Comparison of ENCODE assay signal across 16 cellular contexts in genomic region chr4:147599206-147599605, GRCh38. TPM values are rescaled to one million over a fixed set of nuclear protein-coding genes. Genes with fewer than 3 reads are reported as not detected.
A peak's percentile ranks its signal among the peaks of the same experiment; 100 is the strongest.
DNase-seq lines count a peak whose midpoint lies in the region; ATAC-seq and TF ChIP-seq lines count a peak whose summit lies in the region.
"Had no signal": no experiment of that assay in that cellular context is flagged by ENCODE, and none has a peak within 500 bp of the region (broad histone marks: within the 10 kb centered on the region; RNA-seq: fewer than 3 reads in every experiment).

No MANE protein-coding gene starts in this region.

- in situ Hi-C loops in GM23248 (cut with MboI), result loop anchor here (10.0 kb wide), 1 partner anchor 434 kb away; no protein-coding TSS in a partner anchor

- H3K18ac ChIP-seq in trophoblast cell (ENCODE audit: low read length), result no peak overlapping the region

- no peak overlapping the region for H3K14ac ChIP-seq in trophoblast cell (ENCODE audit: low read length)

- peak overlapping the region; percentile 74 for H2AFZ ChIP-seq in GM23248
- H2AFZ ChIP-seq in PC-9, result no peak overlapping the region
- H2AFZ ChIP-seq in trophoblast cell (ENCODE audit: insufficient read depth, low read length, poor library complexity), result no peak overlapping the region

- WGBS in GM23248 (ENCODE audit: low coverage in 1 of 2, low lambda C conversion rate in 2 of 2, missing lambda C conversion rate in 2 of 2), 2 experiments, result 65 to 76% methylated on average over 1 of the region's 1 CpG
- WGBS in trophoblast cell (ENCODE audit: extremely low coverage, insufficient coverage, insufficient read length), result no CpG with 5 or more reads among the region's 1 CpG

- no peak overlapping the region for H3K9ac ChIP-seq in GM23248
- H3K9ac ChIP-seq in trophoblast cell (ENCODE audit: low read length), result no peak overlapping the region
- H3K9ac ChIP-seq: BLaER1 treated with 17β-estradiol and CSF1 and Interleukin-3, amounts not matched to agents 10 nM and 100 nM had no signal

- H4K20me1 ChIP-seq in GM23248 (ENCODE audit: insufficient read depth), result no peaks in the 10 kb centered on the region
- no peaks in the 10 kb centered on the region for H4K20me1 ChIP-seq in PC-9 (ENCODE audit: insufficient read depth)
- H4K20me1 ChIP-seq: BLaER1 treated with 17β-estradiol and CSF1 and Interleukin-3, amounts not matched to agents 10 nM and 100 nM had no signal

- H4K91ac ChIP-seq in trophoblast cell (ENCODE audit: low read depth, low read length), result no peak overlapping the region

- ATAC-seq in HG02870 (IDR thresholded peaks at IDR 0.05; ENCODE audit: unreplicated experiment) (no peak), HG03039 (IDR thresholded peaks at IDR 0.05; ENCODE audit: unreplicated experiment) (no peak)
- ATAC-seq: HCT116 had no signal

- no peak overlapping the region for H3K4me3 ChIP-seq in GM23248
- H3K4me3 ChIP-seq in PC-9, result no peak overlapping the region
- no peak overlapping the region for H3K4me3 ChIP-seq in fibroblast of villous mesenchyme (ENCODE audit: low read depth, low read length)
- H3K4me3 ChIP-seq in trophoblast cell (ENCODE audit: low read depth, low read length), result no peak overlapping the region
- H3K4me3 ChIP-seq: A549; BLaER1 treated with 17β-estradiol and CSF1 and Interleukin-3, amounts not matched to agents 10 nM and 100 nM had no signal

- peaks cover 12% of the 10 kb centered on the region; the same call in 1 of the 2 replicates for H3F3A ChIP-seq in GM23248 (ENCODE audit: insufficient read depth)
- H3F3A ChIP-seq in PC-9 (ENCODE audit: insufficient read depth, low read depth), result no peaks in the 10 kb centered on the region

- H3K9me3 ChIP-seq in GM23248 (ENCODE audit: low read depth) (no peaks in the 10 kb centered on the region), PC-9 (ENCODE audit: insufficient read depth, low read depth) (no peaks in the 10 kb centered on the region), trophoblast cell (ENCODE audit: insufficient read depth, low read depth, low read length) (no peaks in the 10 kb centered on the region)
- H3K9me3 ChIP-seq: A549; BLaER1 treated with 17β-estradiol and CSF1 and Interleukin-3, amounts not matched to agents 10 nM and 100 nM had no signal

- H2BK120ac ChIP-seq in trophoblast cell (ENCODE audit: insufficient read depth, low read length, poor library complexity), result peak overlapping the region; percentile 6

- H3K4me1 ChIP-seq in GM23248 (ENCODE audit: insufficient read depth), result peaks cover 25% of the 10 kb centered on the region
- peaks cover 24% of the 10 kb centered on the region for H3K4me1 ChIP-seq in PC-9 (replicated peaks; ENCODE audit: insufficient read depth)
- H3K4me1 ChIP-seq in trophoblast cell (ENCODE audit: control insufficient read depth in 1 of 2, insufficient read depth in 2 of 2, low read length in 2 of 2), result peaks cover 6 to 9% of the 10 kb centered on the region in 2 experiments
- H3K4me1 ChIP-seq: BLaER1 treated with 17β-estradiol and CSF1 and Interleukin-3, amounts not matched to agents 10 nM and 100 nM had no signal

- H3K27ac ChIP-seq in GM23248 (peak overlapping the region; percentile 45), PC-9 (no peak overlapping the region), trophoblast cell (ENCODE audit: low read depth, low read length) (peak overlapping the region; percentile 39)
- H3K27ac ChIP-seq: BLaER1 treated with 17β-estradiol and CSF1 and Interleukin-3, amounts not matched to agents 10 nM and 100 nM had no signal

- intact Hi-C loops in PC-9 (cut with micrococcal nuclease; ENCODE audit: unreplicated experiment) (loop anchor here (5.0 kb wide), 1 partner anchor 227 kb away; no protein-coding TSS in a partner anchor), cardiac septum (cut with DNase I) (no loop called here)

- H4K8ac ChIP-seq in trophoblast cell (ENCODE audit: low read depth, low read length), result no peak overlapping the region

- no peak overlapping the region for H3K4ac ChIP-seq in trophoblast cell (ENCODE audit: low read depth, low read length)

- DNase-seq in GM23248, result peak; percentile 15
- DNase-seq in PC-9, result no peak
- peak; percentile 56 for DNase-seq in fibroblast of villous mesenchyme (ENCODE audit: low read depth)
- DNase-seq in trophoblast cell, result peak in 1 of 2 donors; percentile 54
- DNase-seq in cardiac septum (ENCODE audit: low spot score), result no peak
- no peak for DNase-seq in NCI-H146 treated with DMSO at 0.1 percent for 48 hours (lab: John Stamatoyannopoulos, UW; ENCODE audit: unreplicated experiment)
- DNase-seq: AML-193; Calu3; CD4-positive, CD25-positive, alpha-beta regulatory T cell; DMS 273 treated with DMSO at 0.1 percent for 48 hours; DMS79 had no signal

- no peak for TF ChIP-seq CTCF in PC-9 (conservative IDR thresholded peaks at IDR 0.05)
- no peak for TF ChIP-seq CTCF in fibroblast of villous mesenchyme (IDR thresholded peaks at IDR 0.05; ENCODE audit: insufficient read depth, low read depth, low read length)

- no peak overlapping the region for H2BK5ac ChIP-seq in trophoblast cell (ENCODE audit: low read depth, low read length, poor library complexity)

- no peak overlapping the region for H3K23ac ChIP-seq in trophoblast cell (ENCODE audit: low read length)

- H3K27me3 ChIP-seq in GM23248 (replicated peaks; ENCODE audit: insufficient read depth), result no peaks in the 10 kb centered on the region
- H3K27me3 ChIP-seq in PC-9 (ENCODE audit: insufficient read depth, low read depth), result no peaks in the 10 kb centered on the region
- H3K27me3 ChIP-seq in trophoblast cell (ENCODE audit: insufficient read depth, low read length), result no peaks in the 10 kb centered on the region
- H3K27me3 ChIP-seq: BLaER1 treated with 17β-estradiol and CSF1 and Interleukin-3, amounts not matched to agents 10 nM and 100 nM had no signal

- H3K36me3 ChIP-seq in GM23248 (ENCODE audit: low read depth) (no peaks in the 10 kb centered on the region), PC-9 (ENCODE audit: low read depth) (no peaks in the 10 kb centered on the region), trophoblast cell (ENCODE audit: control insufficient read depth in 1 of 2, insufficient read depth in 2 of 2, low read length in 2 of 2) (no peaks in the 10 kb centered on the region)
- H3K36me3 ChIP-seq: BLaER1 treated with 17β-estradiol and CSF1 and Interleukin-3, amounts not matched to agents 10 nM and 100 nM had no signal

- H2BK12ac ChIP-seq in trophoblast cell (ENCODE audit: low read length), result no peak overlapping the region

- no peak overlapping the region for H2AK5ac ChIP-seq in trophoblast cell (ENCODE audit: low read length)

- H3K79me2 ChIP-seq in GM23248 (ENCODE audit: insufficient read depth) (no peaks in the 10 kb centered on the region), PC-9 (ENCODE audit: low read depth) (no peaks in the 10 kb centered on the region), trophoblast cell (ENCODE audit: control insufficient read depth, insufficient read depth, low read length, poor library complexity) (no peaks in the 10 kb centered on the region)

- H4K12ac ChIP-seq in trophoblast cell (ENCODE audit: low read depth, low read length), result no peak overlapping the region

- H3K79me1 ChIP-seq in trophoblast cell (ENCODE audit: low read length), result peaks cover 3% of the 10 kb centered on the region

- POLR2A ChIA-PET in PC-9 (lab: Charles Lee; ENCODE audit: unreplicated experiment), result interaction anchor here (0.6 to 0.7 kb wide), 2 partner anchors 53 to 318 kb away, joined by 3 to 5 read pairs; no protein-coding TSS in a partner anchor

- H3K4me2 ChIP-seq in GM23248 (ENCODE audit: unreplicated experiment) (peak overlapping the region; percentile 37), PC-9 (no peak overlapping the region), trophoblast cell (ENCODE audit: low read length) (no peak overlapping the region)
- H3K4me2 ChIP-seq: A549; BLaER1 treated with 17β-estradiol and CSF1 and Interleukin-3, amounts not matched to agents 10 nM and 100 nM had no signal

- H3K9me2 ChIP-seq in GM23248 (ENCODE audit: insufficient read depth) (no peaks in the 10 kb centered on the region), PC-9 (ENCODE audit: insufficient read depth) (no peaks in the 10 kb centered on the region)

- CTCF ChIA-PET in PC-9 (lab: Charles Lee), result no interaction called here

- BruUV-seq in PC-9 (replicated peaks; lab: Mats Ljungman, UMichigan), result TSS peak; percentile 39

RNA-seq across cellular contexts. Expression of gene TMEM184C, which starts 18.0 kb away (rescaled TPM):
- 36.5 and 36.8 TPM in 2 replicates for total RNA-seq in GM23248 (2014; rRNA removed; shearing (Covaris generic))
- 26.2 and 30.9 TPM in 2 replicates for polyA plus RNA-seq in GM23248 (2016; fragmentation: Nextera tagmentation; extraction: Ambion mirVana)
- total RNA-seq in PC-9 (2021) (29.1 and 40.4 TPM in 2 replicates), fibroblast of villous mesenchyme (27.7 and 44.9 TPM in 2 replicates), cardiac septum (19.0 TPM)
- 15.8 and 16.7 TPM in 2 replicates for polyA plus RNA-seq in trophoblast cell (2013)

Comparison
In these comparisons a context has a peak if more than half of its experiments do, and no peak if none do; other contexts are left out.
1. DNase-seq: peak in GM23248 (single experiment) and fibroblast of villous mesenchyme (single experiment); none in PC-9 (0 of 2), cardiac septum (single experiment) and NCI-H146 treated with DMSO at 0.1 percent for 48 hours (single experiment).